14 cellular contexts compared by ENCODE assay signal in the genomic region with DNA sequence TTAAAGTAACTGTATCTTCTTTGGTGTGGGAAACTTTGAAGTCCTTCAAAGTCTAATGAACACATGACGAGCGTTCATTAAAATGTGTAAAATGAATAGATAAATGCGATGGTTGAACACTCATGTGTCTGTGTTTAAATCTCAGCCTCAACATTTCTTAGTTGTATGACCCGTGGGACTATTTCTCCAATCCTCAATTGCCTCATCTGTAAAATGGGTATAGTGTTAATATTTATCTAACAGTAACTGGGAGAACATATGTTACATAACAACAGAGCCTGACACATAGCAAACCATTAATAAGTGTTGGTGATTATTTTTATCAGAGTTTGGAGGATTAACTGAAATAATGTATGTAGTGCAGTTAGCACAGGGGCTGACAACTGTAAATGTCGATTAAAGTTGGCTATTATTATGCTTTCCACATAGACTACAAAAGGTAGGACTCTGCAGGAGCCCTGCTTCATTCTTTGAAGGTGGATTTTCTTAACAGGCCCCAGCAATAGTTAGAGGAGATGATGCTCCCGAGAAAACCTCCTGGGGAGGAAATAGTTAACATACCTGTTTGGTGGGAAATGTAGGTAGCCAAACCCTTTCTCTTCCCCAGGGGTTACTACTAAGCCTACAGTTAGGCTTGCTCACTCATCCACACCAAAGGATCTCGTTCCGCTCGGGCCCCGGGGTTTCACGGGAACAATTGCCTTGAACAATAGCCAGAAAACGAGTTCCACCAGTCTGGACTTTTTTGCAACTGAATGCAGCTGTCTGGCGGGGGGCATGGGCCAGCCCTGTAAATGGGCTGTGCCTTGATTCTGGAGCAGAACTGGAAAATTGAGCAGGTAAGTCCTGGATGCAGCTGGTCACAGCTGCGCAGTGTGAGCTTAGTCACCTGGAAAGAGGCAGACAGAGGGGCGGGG.
DNase-seq lines count a peak whose midpoint lies in the region; ATAC-seq and TF ChIP-seq lines count a peak whose summit lies in the region.
"Had no signal": no experiment of that assay in that cellular context is flagged by ENCODE, and none has a peak within 500 bp of the region (broad histone marks: within the 10 kb centered on the region; RNA-seq: fewer than 3 reads in every experiment).

No MANE protein-coding gene starts in this region.

- CTCF ChIA-PET in RWPE1 (lab: Yijun Ruan, JAX), result interaction anchor here (1.0 kb wide), 1 partner anchor 73 kb away, joined by 3 read pairs; no protein-coding TSS in a partner anchor

- no peak for TF ChIP-seq POLR2A in stomach (IDR thresholded peaks at IDR 0.05)

- H3K36me3 ChIP-seq in iPS-18a (ENCODE audit: control insufficient read depth, low read depth, low read length) (no peaks in the 10 kb centered on the region), stomach (no peaks in the 10 kb centered on the region)

- peak overlapping the region; percentile 43 for H3K4me3 ChIP-seq in iPS-18a (ENCODE audit: low read length)
- no peak overlapping the region for H3K4me3 ChIP-seq in stomach
- H3K4me3 ChIP-seq: lung, skin epidermis had no signal

- DNase-seq in NCI-H2081 (lab: John Stamatoyannopoulos, UW), result peak; percentile 61 to 82
- no peak for DNase-seq in NCI-H2081 treated with DMSO at 0.1 percent for 48 hours (lab: John Stamatoyannopoulos, UW)
- DNase-seq in RWPE1 (ENCODE audit: low spot score), result peak; percentile 85
- peak; percentile 32 for DNase-seq in stomach
- DNase-seq in superior temporal gyrus (ENCODE audit: extremely low spot score), result no peak
- DNase-seq in KG1 (lab: John Stamatoyannopoulos, UW), result no peak
- no peak for DNase-seq in natural killer cell treated with Interleukin-12 subunit alpha and Interleukin-12 subunit beta and Interleukin-15 and Interleukin-18, amount 100 ng/mL, for 72 hours (ENCODE audit: low spot score)
- DNase-seq: 8988T; activated CD4-positive, CD25-positive, alpha-beta regulatory T cell treated with anti-CD3 and anti-CD28 coated beads, Interleukin-2, amount 50 U/mL, for 72 hours; Karpas-422 had no signal

- TF ChIP-seq CTCF in RWPE1 (conservative IDR thresholded peaks at IDR 0.05; ENCODE audit: low read depth) (no peak), stomach (IDR thresholded peaks at IDR 0.05) (no peak)

- intact Hi-C loops in stomach (cut with DNase I; ENCODE audit: low total_unique reads), result no loop called here

- no peak overlapping the region for H3K27ac Mint-ChIP-seq in natural killer cell treated with Interleukin-12 subunit alpha and Interleukin-12 subunit beta and Interleukin-15 and Interleukin-18, amount 100 ng/mL, for 72 hours
- H3K27ac Mint-ChIP-seq: activated naive CD8-positive, alpha-beta T cell had no signal

- ATAC-seq in natural killer cell treated with Interleukin-12 subunit alpha and Interleukin-12 subunit beta and Interleukin-15 and Interleukin-18, amount 100 ng/mL, for 72 hours, result no peak

- no peak for TF ChIP-seq EP300 in stomach (IDR thresholded peaks at IDR 0.05)

- WGBS in stomach, 5 donors, result 41 to 59% (median 47%) methylated on average over 15 of the region's 15 CpGs

- peaks cover 13 to 22% of the 10 kb centered on the region in 2 donors for H3K27me3 Mint-ChIP-seq in natural killer cell treated with Interleukin-12 subunit alpha and Interleukin-12 subunit beta and Interleukin-15 and Interleukin-18, amount 100 ng/mL, for 72 hours

- POLR2A ChIA-PET in RWPE1 (lab: Yijun Ruan, JAX; ENCODE audit: low non-redundant PET), result interaction anchor here (0.5 kb wide), 1 partner anchor 14 kb away, joined by 3 read pairs; no protein-coding TSS in a partner anchor

- H3K4me3 Mint-ChIP-seq in natural killer cell treated with Interleukin-12 subunit alpha and Interleukin-12 subunit beta and Interleukin-15 and Interleukin-18, amount 100 ng/mL, for 72 hours, result no peak overlapping the region
- H3K4me3 Mint-ChIP-seq: activated naive CD8-positive, alpha-beta T cell had no signal

- no peaks in the 10 kb centered on the region for H3K36me3 Mint-ChIP-seq in natural killer cell treated with Interleukin-12 subunit alpha and Interleukin-12 subunit beta and Interleukin-15 and Interleukin-18, amount 100 ng/mL, for 72 hours
- H3K36me3 Mint-ChIP-seq: activated naive CD8-positive, alpha-beta T cell had no signal

- H3K27ac ChIP-seq in RWPE1 (peak overlapping the region; percentile 86), iPS-18a (ENCODE audit: low read length) (no peak overlapping the region), stomach (no peak overlapping the region)

- H3K4me1 ChIP-seq in iPS-18a (ENCODE audit: control insufficient read depth, low read depth, low read length) (peaks cover 79% of the 10 kb centered on the region), stomach (peaks cover 9 to 48% (median 23%) of the 10 kb centered on the region in 4 donors)

- H3K27me3 ChIP-seq in iPS-18a (ENCODE audit: control insufficient read depth, insufficient read depth, low read length), result no peaks in the 10 kb centered on the region
- H3K27me3 ChIP-seq in stomach, result no peaks in the 10 kb centered on the region

- H3K9ac ChIP-seq in iPS-18a (ENCODE audit: low read length), result no peak overlapping the region

- H3K9me3 Mint-ChIP-seq in natural killer cell treated with Interleukin-12 subunit alpha and Interleukin-12 subunit beta and Interleukin-15 and Interleukin-18, amount 100 ng/mL, for 72 hours, result no peaks in the 10 kb centered on the region

- H3K4me1 Mint-ChIP-seq in natural killer cell treated with Interleukin-12 subunit alpha and Interleukin-12 subunit beta and Interleukin-15 and Interleukin-18, amount 100 ng/mL, for 72 hours (ENCODE audit: low read depth in 2 of 2), result no peaks in the 10 kb centered on the region

- H3K9me3 ChIP-seq in iPS-18a (ENCODE audit: control insufficient read depth, low read depth, low read length), result no peaks in the 10 kb centered on the region
- H3K9me3 ChIP-seq in stomach, result no peaks in the 10 kb centered on the region

Comparison
In these comparisons a context has a peak if more than half of its experiments do, and no peak if none do; other contexts are left out.
1. DNase-seq: peak in NCI-H2081 (2 of 2), RWPE1 (single experiment) and stomach (single experiment); none in NCI-H2081 treated with DMSO at 0.1 percent for 48 hours (single experiment), superior temporal gyrus (single experiment), KG1 (single experiment) and natural killer cell treated with Interleukin-12 subunit alpha and Interleukin-12 subunit beta and Interleukin-15 and Interleukin-18, amount 100 ng/mL, for 72 hours (single experiment).